In the genomic region with DNA sequence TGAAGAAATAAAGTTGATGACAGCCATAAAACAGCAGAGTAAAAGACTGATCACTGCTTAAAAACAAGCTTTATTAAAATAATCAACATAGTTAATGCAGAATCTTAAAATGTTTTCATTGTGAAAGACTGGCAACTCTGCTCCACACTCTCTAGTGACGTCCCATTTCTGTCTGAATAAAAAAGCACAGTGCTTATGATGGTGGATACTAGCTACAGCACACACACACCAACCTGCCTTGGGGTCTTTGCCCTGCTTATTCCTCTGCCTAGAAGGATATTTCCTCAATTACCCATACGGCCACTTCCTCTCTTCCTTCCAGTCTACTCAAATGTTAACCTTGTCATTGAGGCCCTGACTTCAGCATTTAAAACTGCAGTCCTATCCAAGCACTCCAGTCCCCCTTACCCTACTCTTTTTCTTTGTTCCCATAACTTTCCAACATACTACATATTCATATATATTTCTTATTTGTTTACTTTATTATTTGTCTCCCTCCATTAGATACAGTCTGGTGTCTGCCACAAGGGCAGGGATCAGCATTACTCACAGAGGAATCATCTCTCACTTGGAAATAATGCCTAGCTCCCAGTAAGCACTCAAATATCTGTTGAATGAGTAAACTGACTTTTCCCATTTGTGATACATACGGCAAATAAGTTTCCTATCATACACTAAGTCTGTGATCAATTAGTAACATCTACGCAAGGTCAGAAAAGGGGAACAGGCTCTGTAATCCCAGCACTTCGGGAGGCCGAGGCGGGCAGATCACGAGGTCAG, we compare ENCODE assay signal across 18 cellular contexts. TPM values are rescaled to one million over a fixed set of nuclear protein-coding genes. Genes with fewer than 3 reads are reported as not detected.
A peak's percentile ranks its signal among the peaks of the same experiment; 100 is the strongest.
DNase-seq lines count a peak whose midpoint lies in the region; ATAC-seq and TF ChIP-seq lines count a peak whose summit lies in the region.
"Had no signal": no experiment of that assay in that cellular context is flagged by ENCODE, and none has a peak within 500 bp of the region (broad histone marks: within the 10 kb centered on the region; RNA-seq: fewer than 3 reads in every experiment).

No MANE protein-coding gene starts in this region.

- H3K4me1 Mint-ChIP-seq in osteocyte (ENCODE audit: unreplicated experiment): peaks cover 15% of the 10 kb centered on the region

- H3K9me3 Mint-ChIP-seq in osteocyte (ENCODE audit: unreplicated experiment): no peaks in the 10 kb centered on the region
- H3K9me3 Mint-ChIP-seq: CD4-positive, CD25-positive, alpha-beta regulatory T cell had no signal

- no peaks in the 10 kb centered on the region for H3K27me3 Mint-ChIP-seq in osteocyte (ENCODE audit: unreplicated experiment)
- H3K27me3 Mint-ChIP-seq: CD4-positive, CD25-positive, alpha-beta regulatory T cell had no signal

- no peak overlapping the region for H3K4me3 Mint-ChIP-seq in osteocyte (ENCODE audit: unreplicated experiment)
- H3K4me3 Mint-ChIP-seq: CD4-positive, CD25-positive, alpha-beta regulatory T cell had no signal

- peaks cover 18% of the 10 kb centered on the region for H3K36me3 Mint-ChIP-seq in osteocyte (ENCODE audit: unreplicated experiment)

- no peak for TF ChIP-seq CTCF in osteocyte (IDR thresholded peaks at IDR 0.05)

- peak; percentile 60 for DNase-seq in GM03348 (ENCODE audit: low spot score)
- DNase-seq in RKO (ENCODE audit: low spot score): peak; percentile 42
- peak; percentile 43 for DNase-seq in fibroblast of gingiva (ENCODE audit: low read depth)
- no peak for DNase-seq in osteocyte (ENCODE audit: extremely low spot score, unreplicated experiment)
- no peak for DNase-seq in activated CD8-positive, alpha-beta memory T cell treated with anti-CD3 and anti-CD28 coated beads, Interleukin-2, amount 50 U/mL, for 4 hours
- DNase-seq in activated CD8-positive, alpha-beta memory T cell treated with anti-CD3 and anti-CD28 coated beads, Interleukin-2, amount 50 U/mL, for 48 hours: no peak
- DNase-seq: activated T-cell treated with anti-CD3 and anti-CD28 coated beads, Interleukin-2, amount 50 U/mL, for 1 hour; adrenal gland; CD4-positive, CD25-positive, alpha-beta regulatory T cell; effector memory CD4-positive, alpha-beta T cell; GF-D8; hippocampal formation; lower lobe of right lung; NCI-H2081; NK-92 treated with Interleukin-12 subunit alpha and Interleukin-12 subunit beta, amount 100 ng/mL, for 24 hours; stimulated activated CD8-positive, alpha-beta memory T cell treated with anti-CD3 and anti-CD28 coated beads, Interleukin-4, amount 100 ng/mL, for 48 hours had no signal

- ATAC-seq in HG03280 (IDR thresholded peaks at IDR 0.05; ENCODE audit: unreplicated experiment) (no peak), GM18502 (IDR thresholded peaks at IDR 0.05; ENCODE audit: poor library complexity, unreplicated experiment) (no peak)
- ATAC-seq: lower lobe of right lung had no signal

- H3K27ac Mint-ChIP-seq in osteocyte (ENCODE audit: unreplicated experiment): peak overlapping the region; percentile 52
- H3K27ac Mint-ChIP-seq: CD4-positive, CD25-positive, alpha-beta regulatory T cell had no signal

RNA-seq across cellular contexts. Expression of a gene that starts 18.9 kb away (rescaled TPM):
- 19.3 and 21.1 TPM in 2 replicates for total RNA-seq in osteocyte

Comparison
In these comparisons a context has a peak if more than half of its experiments do, and no peak if none do; other contexts are left out.
1. DNase-seq: peak in GM03348 (single experiment), RKO (single experiment) and fibroblast of gingiva (single experiment); none in osteocyte (single experiment), activated CD8-positive, alpha-beta memory T cell treated with anti-CD3 and anti-CD28 coated beads, Interleukin-2, amount 50 U/mL, for 4 hours (single experiment) and activated CD8-positive, alpha-beta memory T cell treated with anti-CD3 and anti-CD28 coated beads, Interleukin-2, amount 50 U/mL, for 48 hours (single experiment).